ENCODE assay signal across 9 cellular contexts in genomic region chrX:39577976-39578962, GRCh38.
DNase-seq lines count a peak whose midpoint lies in the region; ATAC-seq and TF ChIP-seq lines count a peak whose summit lies in the region.
"Had no signal": no experiment of that assay in that cellular context is flagged by ENCODE, and none has a peak within 500 bp of the region (broad histone marks: within the 10 kb centered on the region; RNA-seq: fewer than 3 reads in every experiment).

No MANE protein-coding gene starts in this region.

- peak overlapping the region in 1 of 9 donors; percentile 12 for H3K27ac Mint-ChIP-seq in naive thymus-derived CD4-positive, alpha-beta T cell

- H3K9me2 ChIP-seq in SK-N-SH, result no peaks in the 10 kb centered on the region

- ATAC-seq in HG03342 (IDR thresholded peaks at IDR 0.05; ENCODE audit: unreplicated experiment) (peak; percentile 90), upper lobe of left lung (ENCODE audit: low FRiP score in 2 of 2) (no peak)
- ATAC-seq in naive thymus-derived CD4-positive, alpha-beta T cell, result peak; percentile 67

- H3K36me3 Mint-ChIP-seq in naive thymus-derived CD4-positive, alpha-beta T cell, result no peaks in the 10 kb centered on the region

- no peak overlapping the region for H3K27ac ChIP-seq in naive thymus-derived CD4-positive, alpha-beta T cell (ENCODE audit: low read depth, low read length)
- H3K27ac ChIP-seq in SK-N-SH (ENCODE audit: low read depth in 2 of 2, low read length in 1 of 2), result no peak overlapping the region
- no peak overlapping the region for H3K27ac ChIP-seq in upper lobe of left lung
- H3K27ac ChIP-seq: 22Rv1 had no signal

- TF ChIP-seq RAD21 in SK-N-SH (IDR thresholded peaks at IDR 0.05; ENCODE audit: low read length), result no peak

- CTCF ChIA-PET in naive thymus-derived CD4-positive, alpha-beta T cell (lab: Charles Lee), result no interaction called here
- CTCF ChIA-PET in SK-N-SH (lab: Yijun Ruan, JAX), result interaction anchor here (0.6 kb wide), 1 partner anchor 254 kb away, joined by 3 read pairs; no protein-coding TSS in a partner anchor

- DNase-seq in DMS 273 (lab: John Stamatoyannopoulos, UW; ENCODE audit: unreplicated experiment), result peak; percentile 72
- no peak for DNase-seq in DMS 273 treated with DMSO at 0.1 percent for 48 hours (lab: John Stamatoyannopoulos, UW)
- peak; percentile 68 to 75 for DNase-seq in activated CD4-positive, alpha-beta T cell treated with anti-CD3 and anti-CD28 coated beads, Interleukin-2, amount 50 U/mL, for 48 hours
- peak in 6 of 9 donors; percentile 5 to 46 (median 12) for DNase-seq in naive thymus-derived CD4-positive, alpha-beta T cell
- no peak for DNase-seq in SK-N-SH
- DNase-seq in HuH-7.5 (ENCODE audit: low spot score), result no peak
- DNase-seq in upper lobe of left lung, result no peak

- H3K79me2 ChIP-seq in SK-N-SH (ENCODE audit: insufficient read depth), result no peaks in the 10 kb centered on the region

- no peak overlapping the region for H3K9ac ChIP-seq in SK-N-SH

- TF ChIP-seq POLR2A in upper lobe of left lung (IDR thresholded peaks at IDR 0.05), result no peak

- no peaks in the 10 kb centered on the region for H3K36me3 ChIP-seq in naive thymus-derived CD4-positive, alpha-beta T cell (ENCODE audit: control insufficient read depth in 2 of 3, insufficient read depth in 3 of 3, low read length in 3 of 3)
- H3K36me3 ChIP-seq in SK-N-SH (replicated peaks in 1 of 2; ENCODE audit: control insufficient read depth in 1 of 2, insufficient read depth in 2 of 2, low read length in 1 of 2) (no peaks in the 10 kb centered on the region), upper lobe of left lung (no peaks in the 10 kb centered on the region)

- no peaks in the 10 kb centered on the region for H4K20me1 ChIP-seq in SK-N-SH (ENCODE audit: insufficient read depth)

- no peaks in the 10 kb centered on the region for H3K27me3 Mint-ChIP-seq in naive thymus-derived CD4-positive, alpha-beta T cell

- H3K4me3 ChIP-seq in naive thymus-derived CD4-positive, alpha-beta T cell (ENCODE audit: low read length), result no peak overlapping the region
- H3K4me3 ChIP-seq in SK-N-SH (ENCODE audit: low read depth in 2 of 2, low read length in 1 of 2) (no peak overlapping the region), upper lobe of left lung (no peak overlapping the region)

- no peaks in the 10 kb centered on the region for H3K9me3 Mint-ChIP-seq in naive thymus-derived CD4-positive, alpha-beta T cell

- H3K4me3 Mint-ChIP-seq in naive thymus-derived CD4-positive, alpha-beta T cell, result peak overlapping the region; percentile 34 to 88 (median 74)

- no peak for TF ChIP-seq EP300 in SK-N-SH (IDR thresholded peaks at IDR 0.05; ENCODE audit: borderline replicate concordance in 1 of 2, low read depth in 1 of 2, low read length in 1 of 2)
- no peak for TF ChIP-seq EP300 in upper lobe of left lung (IDR thresholded peaks at IDR 0.05)

- no peak for TF ChIP-seq CTCF in SK-N-SH (IDR thresholded peaks at IDR 0.05)
- no peak for TF ChIP-seq CTCF in upper lobe of left lung (IDR thresholded peaks at IDR 0.05)

- H3K4me1 Mint-ChIP-seq in naive thymus-derived CD4-positive, alpha-beta T cell, result peaks cover 0 to 22% (median 10%) of the 10 kb centered on the region in 7 donors

- H2AFZ ChIP-seq in SK-N-SH (ENCODE audit: low read depth), result no peak overlapping the region

- POLR2A ChIA-PET in naive thymus-derived CD4-positive, alpha-beta T cell (lab: Charles Lee), result interaction anchor here (0.9 kb wide), 1 partner anchor 316 kb away, joined by 4 read pairs; no protein-coding TSS in a partner anchor
- POLR2A ChIA-PET in SK-N-SH (lab: Yijun Ruan, JAX), result no interaction called here

- intact Hi-C loops in naive thymus-derived CD4-positive, alpha-beta T cell (cut with micrococcal nuclease), result no loop called here

- 38% methylated on average over 9 of the region's 17 CpGs for WGBS in SK-N-SH (ENCODE audit: low lambda C conversion rate)
- WGBS in upper lobe of left lung, 2 donors, result 68 to 74% methylated on average over 8 to 15 of the region's 17 CpGs

- no peak overlapping the region for H3K4me2 ChIP-seq in SK-N-SH

- H3F3A ChIP-seq in SK-N-SH (replicated peaks; ENCODE audit: insufficient read depth), result no peaks in the 10 kb centered on the region

- H3K9me3 ChIP-seq in naive thymus-derived CD4-positive, alpha-beta T cell (ENCODE audit: control insufficient read depth in 2 of 3, low read length in 3 of 3), result no peaks in the 10 kb centered on the region
- H3K9me3 ChIP-seq in SK-N-SH, result no peaks in the 10 kb centered on the region
- no peaks in the 10 kb centered on the region for H3K9me3 ChIP-seq in upper lobe of left lung

- H3K27me3 ChIP-seq in naive thymus-derived CD4-positive, alpha-beta T cell (ENCODE audit: control insufficient read depth in 2 of 2, insufficient read depth in 2 of 2, low read length in 2 of 2), result no peaks in the 10 kb centered on the region
- H3K27me3 ChIP-seq in SK-N-SH (ENCODE audit: insufficient read depth), result peaks cover 34% of the 10 kb centered on the region
- no peaks in the 10 kb centered on the region for H3K27me3 ChIP-seq in upper lobe of left lung

- H3K4me1 ChIP-seq in naive thymus-derived CD4-positive, alpha-beta T cell (ENCODE audit: control insufficient read depth in 2 of 2, insufficient read depth in 2 of 2, low read length in 2 of 2), result no peaks in the 10 kb centered on the region
- H3K4me1 ChIP-seq in SK-N-SH (ENCODE audit: control insufficient read depth in 1 of 2, insufficient read depth in 2 of 2, low read depth in 1 of 2, low read length in 1 of 2) (peaks cover 0 to 10% of the 10 kb centered on the region in 2 experiments; a peak in 1 of 4 replicates), upper lobe of left lung (peaks cover 0 to 3% (median 0%) of the 10 kb centered on the region in 4 donors)

TF ChIP-seq in SK-N-SH, 30 proteins besides CTCF, POLR2A, EP300 and RAD21:
- TF ChIP-seq GATA2 (CRISPR knock-in tag; IDR thresholded peaks at IDR 0.05), result no peak
- TF ChIP-seq TCF12 (IDR thresholded peaks at IDR 0.05), result no peak
- TF ChIP-seq TEAD4 (IDR thresholded peaks at IDR 0.05; ENCODE audit: borderline replicate concordance, insufficient read depth), result no peak
- no peak for TF ChIP-seq SMC3 (IDR thresholded peaks at IDR 0.05; ENCODE audit: low read depth, low read length)
- no peak for TF ChIP-seq MXI1 (IDR thresholded peaks at IDR 0.05; ENCODE audit: low read depth, low read length)
TF ChIP-seq in SK-N-SH: peak in this region for 0.

Comparison
In these comparisons a context has a peak if more than half of its experiments do, and no peak if none do; other contexts are left out.
1. DNase-seq: peak in DMS 273 (single experiment), activated CD4-positive, alpha-beta T cell treated with anti-CD3 and anti-CD28 coated beads, Interleukin-2, amount 50 U/mL, for 48 hours (2 of 2) and naive thymus-derived CD4-positive, alpha-beta T cell (6 of 9); none in DMS 273 treated with DMSO at 0.1 percent for 48 hours (single experiment), SK-N-SH (single experiment), HuH-7.5 (single experiment) and upper lobe of left lung (0 of 2).
2. ATAC-seq: peak in HG03342 (single experiment) and naive thymus-derived CD4-positive, alpha-beta T cell (single experiment); none in upper lobe of left lung (0 of 2).